Comparison of ENCODE assay signal across 8 cellular contexts in genomic region chr14:102779574-102780315, GRCh38. TPM values are rescaled to one million over a fixed set of nuclear protein-coding genes. Genes with fewer than 3 reads are reported as not detected.
DNase-seq lines count a peak whose midpoint lies in the region; ATAC-seq and TF ChIP-seq lines count a peak whose summit lies in the region.

No MANE protein-coding gene starts in this region.

- no peaks in the 10 kb centered on the region; the same call in 1 of the 2 replicates for H3K36me3 ChIP-seq in Panc1 (ENCODE audit: control insufficient read depth, insufficient read depth, low read length)

- TF ChIP-seq CTCF in Panc1 (IDR thresholded peaks at IDR 0.05) (no peak), GM20000 (IDR thresholded peaks at IDR 0.05; ENCODE audit: extremely low read depth, missing control alignments) (no peak)

- ATAC-seq in Panc1 (no peak), left colon (no peak)
- ATAC-seq in effector memory CD8-positive, alpha-beta T cell (replicated peaks): no peak

- H3K4me1 Mint-ChIP-seq in activated naive CD4-positive, alpha-beta T cell treated with anti-CD3 and anti-CD28 coated beads for 36 hours (ENCODE audit: low read depth): peaks cover 73% of the 10 kb centered on the region
- H3K4me1 Mint-ChIP-seq in effector memory CD8-positive, alpha-beta T cell (ENCODE audit: low read depth in 2 of 2): peaks cover 50 to 52% of the 10 kb centered on the region in 2 donors

- H3K4me3 Mint-ChIP-seq in activated naive CD4-positive, alpha-beta T cell treated with anti-CD3 and anti-CD28 coated beads for 36 hours: peak overlapping the region; percentile 80
- H3K4me3 Mint-ChIP-seq in effector memory CD8-positive, alpha-beta T cell: peak overlapping the region; percentile 84 to 93

- intact Hi-C loops in activated naive CD4-positive, alpha-beta T cell treated with anti-CD3 and anti-CD28 coated beads for 36 hours (cut with micrococcal nuclease): loop anchor here (5.0 kb wide), 4 partner anchors 103 to 1973 kb away; partner anchors contain the start of gene SIVA1
- intact Hi-C loops in Panc1 (cut with micrococcal nuclease; ENCODE audit: unreplicated experiment) (no loop called here), left colon (cut with DNase I, micrococcal nuclease) (no loop called here)

- H3K4me3 ChIP-seq in Panc1 (ENCODE audit: low read depth in 2 of 2, low read length in 2 of 2): 0 out of 4 replicates have a peak overlapping the region, but pooled peaks of 1 of the 2 experiments have one; percentile 14

- CTCF ChIA-PET in activated naive CD4-positive, alpha-beta T cell treated with anti-CD3 and anti-CD28 coated beads for 36 hours (lab: Charles Lee): no interaction called here
- CTCF ChIA-PET in Panc1 (lab: Charles Lee): no interaction called here

- peak overlapping the region; percentile 9; the same call in 1 of the 2 replicates for H3K27ac ChIP-seq in Panc1 (ENCODE audit: low read length)

- H3K36me3 Mint-ChIP-seq in activated naive CD4-positive, alpha-beta T cell treated with anti-CD3 and anti-CD28 coated beads for 36 hours (ENCODE audit: low read depth): peaks cover 34% of the 10 kb centered on the region
- H3K36me3 Mint-ChIP-seq in effector memory CD8-positive, alpha-beta T cell (ENCODE audit: insufficient read depth): peaks cover 36% of the 10 kb centered on the region

- DNase-seq in activated naive CD4-positive, alpha-beta T cell treated with anti-CD3 and anti-CD28 coated beads for 36 hours: no peak
- no peak for DNase-seq in activated naive CD4-positive, alpha-beta T cell (lab: John Stamatoyannopoulos, UW)
- DNase-seq in Panc1 (ENCODE audit: low read depth, low spot score) (no peak), superior temporal gyrus (ENCODE audit: extremely low spot score) (peak; percentile 62), Ammon's horn (ENCODE audit: low spot score) (no peak), left colon (no peak), GM20000 (ENCODE audit: low spot score) (no peak)
- no peak for DNase-seq in effector memory CD8-positive, alpha-beta T cell

- peaks cover 15% of the 10 kb centered on the region for H3K4me1 ChIP-seq in Panc1 (ENCODE audit: control insufficient read depth, insufficient read depth, low read length)

- no peaks in the 10 kb centered on the region for H3K27me3 Mint-ChIP-seq in activated naive CD4-positive, alpha-beta T cell treated with anti-CD3 and anti-CD28 coated beads for 36 hours (ENCODE audit: low read depth)
- no peaks in the 10 kb centered on the region for H3K27me3 Mint-ChIP-seq in effector memory CD8-positive, alpha-beta T cell

- no peaks in the 10 kb centered on the region for H3K27me3 ChIP-seq in Panc1 (ENCODE audit: control insufficient read depth, insufficient read depth, low read length)

- H3K27ac Mint-ChIP-seq in activated naive CD4-positive, alpha-beta T cell treated with anti-CD3 and anti-CD28 coated beads for 36 hours: peak overlapping the region; percentile 91
- peak overlapping the region in 1 of 2 donors; percentile 55 for H3K27ac Mint-ChIP-seq in effector memory CD8-positive, alpha-beta T cell

- H3K9me3 ChIP-seq in Panc1 (ENCODE audit: control insufficient read depth, insufficient read depth, low read depth, low read length): no peaks in the 10 kb centered on the region

- H3K9me3 Mint-ChIP-seq in activated naive CD4-positive, alpha-beta T cell treated with anti-CD3 and anti-CD28 coated beads for 36 hours: no peaks in the 10 kb centered on the region
- no peaks in the 10 kb centered on the region for H3K9me3 Mint-ChIP-seq in effector memory CD8-positive, alpha-beta T cell

- POLR2A ChIA-PET in Panc1 (lab: Charles Lee): no interaction called here

- no TSS peak for BruUV-seq in Panc1 (replicated peaks; lab: Mats Ljungman, UMichigan)

- in situ Hi-C loops in Panc1 (cut with HindIII; ENCODE audit: low pct_unique_long_range_greater_than_20kb, low sequenced_read_pairs): no loop called here

RNA-seq across cellular contexts. Expression of gene TRAF3, which starts 2.5 kb away (rescaled TPM):
- total RNA-seq in activated naive CD4-positive, alpha-beta T cell treated with anti-CD3 and anti-CD28 coated beads for 36 hours: 10 to 100 TPM; 74.4 to 76.8 TPM
- total RNA-seq in Panc1 (2021; ENCODE audit: unreplicated experiment): 37.6 TPM
- 32.3 TPM for polyA plus RNA-seq in Panc1 (2012; ENCODE audit: insufficient read length)
- 10 to 100 TPM; 22.6 to 31.6 TPM for total RNA-seq in left colon
